2 cellular contexts compared by ENCODE assay signal in the genomic region with DNA sequence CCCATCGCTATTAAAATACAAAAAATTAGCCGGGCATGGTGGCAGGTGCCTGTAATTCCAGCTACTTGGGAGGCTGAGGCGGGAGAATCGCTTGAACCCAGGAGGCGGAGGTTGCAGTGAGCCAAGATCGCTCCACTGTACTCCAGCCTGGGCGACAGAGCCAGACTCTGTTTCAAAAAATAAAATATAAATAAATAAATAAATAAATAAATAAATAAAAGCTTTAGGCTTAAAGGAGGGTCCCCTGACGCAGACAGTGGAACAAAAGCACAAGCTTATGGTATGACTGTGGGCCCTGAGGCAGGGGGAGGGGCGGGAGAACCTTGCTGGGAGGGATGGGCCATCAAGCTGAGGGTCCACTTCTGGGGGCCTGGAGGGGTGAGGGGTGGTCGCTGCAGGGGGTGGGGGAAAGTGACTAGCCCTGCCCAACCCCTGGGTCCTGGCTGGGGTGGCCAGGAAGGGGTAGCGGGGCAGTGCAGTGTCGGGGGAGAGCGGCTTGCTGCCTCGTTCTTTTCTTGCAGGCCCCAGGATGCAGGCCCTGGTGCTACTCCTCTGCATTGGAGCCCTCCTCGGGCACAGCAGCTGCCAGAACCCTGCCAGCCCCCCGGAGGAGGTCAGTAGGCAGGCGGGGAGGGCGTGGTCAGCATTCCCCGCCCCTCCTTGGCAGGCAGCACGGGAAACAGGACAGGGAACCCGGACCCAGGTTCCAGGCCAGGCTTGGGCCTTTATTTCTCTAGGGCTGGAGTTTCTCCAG.
A peak's percentile ranks its signal among the peaks of the same experiment; 100 is the strongest.
TF ChIP-seq lines count a peak whose summit lies in the region.

No MANE protein-coding gene starts in this region.

TF ChIP-seq in A549, 52 proteins besides CTCF, POLR2A, EP300 and RAD21:
- TF ChIP-seq MAZ (IDR thresholded peaks at IDR 0.05; ENCODE audit: borderline replicate concordance, low read depth, low read length): no peak
- TF ChIP-seq ZC3H11A (IDR thresholded peaks at IDR 0.05): peak; percentile 41
TF ChIP-seq in A549: peak in this region for 1.

TF ChIP-seq in HEK293, 187 proteins besides CTCF, POLR2A, EP300 and RAD21:
- TF ChIP-seq REST (tag by site-specific recombination; IDR thresholded peaks at IDR 0.05): peak; percentile 56; the same call in 1 of the 2 replicates
- TF ChIP-seq ZNF416 (tag by site-specific recombination; IDR thresholded peaks at IDR 0.05): no peak
- 0 out of 2 replicates have a peak, but pooled peaks have one; percentile 23 for TF ChIP-seq ZNF433 (tag by site-specific recombination; IDR thresholded peaks at IDR 0.05; ENCODE audit: low read depth)
- 0 out of 2 replicates have a peak, but pooled peaks have one; percentile 36 for TF ChIP-seq KLF1 (tag by site-specific recombination; IDR thresholded peaks at IDR 0.05)
- no peak for TF ChIP-seq BCL11A (tag by site-specific recombination; IDR thresholded peaks at IDR 0.05; ENCODE audit: low read depth)
- peak; percentile 49; the same call in 1 of the 2 replicates for TF ChIP-seq ZNF140 (tag by site-specific recombination; IDR thresholded peaks at IDR 0.05)
- 0 out of 2 replicates have a peak, but pooled peaks have one; percentile 33 for TF ChIP-seq ZNF560 (tag by site-specific recombination; IDR thresholded peaks at IDR 0.05; ENCODE audit: borderline replicate concordance)
- TF ChIP-seq ZNF394 (tag by site-specific recombination; IDR thresholded peaks at IDR 0.05; ENCODE audit: borderline replicate concordance): peak; percentile 86
- peak; percentile 37; the same call in 1 of the 2 replicates for TF ChIP-seq GLIS2 (tag by site-specific recombination; IDR thresholded peaks at IDR 0.05)
- peak; percentile 62 for TF ChIP-seq ZNF426 (tag by site-specific recombination; IDR thresholded peaks at IDR 0.05)
- TF ChIP-seq ZNF629 (tag by site-specific recombination; IDR thresholded peaks at IDR 0.05): 0 out of 2 replicates have a peak, but pooled peaks have one; percentile 21
- TF ChIP-seq ZNF580 (tag by site-specific recombination; IDR thresholded peaks at IDR 0.05): no peak
- TF ChIP-seq ZIC2 (tag by site-specific recombination; IDR thresholded peaks at IDR 0.05): peak; percentile 66
- TF ChIP-seq ZNF518A (tag by site-specific recombination; conservative IDR thresholded peaks at IDR 0.05; ENCODE audit: low read depth): peak; percentile 75; the same call in 1 of the 2 replicates
- TF ChIP-seq, protein P1, sequence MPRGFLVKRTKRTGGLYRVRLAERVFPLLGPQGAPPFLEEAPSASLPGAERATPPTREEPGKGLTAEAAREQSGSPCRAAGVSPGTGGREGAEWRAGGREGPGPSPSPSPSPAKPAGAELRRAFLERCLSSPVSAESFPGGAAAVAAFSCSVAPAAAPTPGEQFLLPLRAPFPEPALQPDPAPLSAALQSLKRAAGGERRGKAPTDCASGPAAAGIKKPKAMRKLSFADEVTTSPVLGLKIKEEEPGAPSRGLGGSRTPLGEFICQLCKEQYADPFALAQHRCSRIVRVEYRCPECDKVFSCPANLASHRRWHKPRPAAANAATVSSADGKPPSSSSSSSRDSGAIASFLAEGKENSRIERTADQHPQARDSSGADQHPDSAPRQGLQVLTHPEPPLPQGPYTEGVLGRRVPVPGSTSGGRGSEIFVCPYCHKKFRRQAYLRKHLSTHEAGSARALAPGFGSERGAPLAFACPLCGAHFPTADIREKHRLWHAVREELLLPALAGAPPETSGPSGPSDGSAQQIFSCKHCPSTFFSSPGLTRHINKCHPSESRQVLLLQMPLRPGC (tag by site-specific recombination; IDR thresholded peaks at IDR 0.05): no peak
- peak; percentile 66 for TF ChIP-seq ZBTB11 (tag by site-specific recombination; conservative IDR thresholded peaks at IDR 0.05; ENCODE audit: low read depth)
- TF ChIP-seq ZNF623 (tag by site-specific recombination; IDR thresholded peaks at IDR 0.05): peak; percentile 48; the same call in 1 of the 2 replicates
- peak; percentile 61 for TF ChIP-seq ZBTB8A (tag by site-specific recombination; IDR thresholded peaks at IDR 0.05)
